Comparison of ENCODE assay signal across 19 cellular contexts in the genomic region with DNA sequence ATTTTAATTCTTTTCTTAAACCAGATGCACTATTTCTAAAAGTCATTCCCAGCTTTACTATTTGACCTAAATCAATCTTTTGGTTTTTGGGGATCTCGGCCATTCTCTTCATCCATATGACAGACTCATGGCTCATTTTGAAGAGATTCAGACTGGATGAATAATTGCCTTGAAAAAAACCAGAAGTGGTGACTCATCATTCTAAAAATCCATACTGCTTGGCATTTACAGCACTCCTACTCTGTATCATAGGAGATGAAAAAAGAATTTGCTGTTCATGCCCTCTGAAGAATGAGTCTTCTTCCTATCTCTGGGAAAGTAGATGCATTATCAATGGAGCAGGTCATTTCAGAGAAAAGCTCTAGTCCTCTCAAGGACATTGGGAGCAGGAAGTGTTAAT.
A peak's percentile ranks its signal among the peaks of the same experiment; 100 is the strongest.
DNase-seq lines count a peak whose midpoint lies in the region; ATAC-seq, FAIRE-seq and TF ChIP-seq lines count a peak whose summit lies in the region.
"Had no signal": no experiment of that assay in that cellular context is flagged by ENCODE, and none has a peak within 500 bp of the region (broad histone marks: within the 10 kb centered on the region; RNA-seq: fewer than 3 reads in every experiment).

No MANE protein-coding gene starts in this region.

- no peak overlapping the region for H3K4me2 ChIP-seq in osteoblast (ENCODE audit: insufficient read depth, low read length)

- no peaks in the 10 kb centered on the region for H4K20me1 ChIP-seq in osteoblast (ENCODE audit: insufficient read depth, low read length)

- H3K27ac Mint-ChIP-seq in activated T-cell treated with anti-CD3 and anti-CD28 coated beads, Interleukin-2, amount 50 U/mL, for 72 hours, result no peak overlapping the region
- H3K27ac Mint-ChIP-seq in T-cell, result no peak overlapping the region
- H3K27ac Mint-ChIP-seq: CD4-positive, CD25-positive, alpha-beta regulatory T cell; naive thymus-derived CD4-positive, alpha-beta T cell; stimulated activated effector memory CD8-positive, alpha-beta T cell treated with anti-CD3 and anti-CD28 coated beads, Interleukin-12 subunit alpha, Interleukin-12 subunit beta, amount 100 ng/mL, for 72 hours had no signal

- peaks cover 3% of the 10 kb centered on the region for H3K4me1 ChIP-seq in osteoblast (ENCODE audit: insufficient read depth, low read length)
- H3K4me1 ChIP-seq: left ventricle myocardium inferior, uterus had no signal

- no peak for TF ChIP-seq CTCF in bronchial epithelial cell (IDR thresholded peaks at IDR 0.05; ENCODE audit: insufficient read depth, low read length, severe bottlenecking)
- TF ChIP-seq CTCF in osteoblast (IDR thresholded peaks at IDR 0.05; ENCODE audit: extremely low read depth, low read depth, low read length), result no peak

- H3K36me3 Mint-ChIP-seq in activated T-cell treated with anti-CD3 and anti-CD28 coated beads, Interleukin-2, amount 50 U/mL, for 72 hours (ENCODE audit: insufficient read depth in 2 of 2), result no peaks in the 10 kb centered on the region
- H3K36me3 Mint-ChIP-seq in T-cell, result no peaks in the 10 kb centered on the region
- H3K36me3 Mint-ChIP-seq: CD4-positive, CD25-positive, alpha-beta regulatory T cell; naive thymus-derived CD4-positive, alpha-beta T cell; stimulated activated effector memory CD8-positive, alpha-beta T cell treated with anti-CD3 and anti-CD28 coated beads, Interleukin-12 subunit alpha, Interleukin-12 subunit beta, amount 100 ng/mL, for 72 hours had no signal

- POLR2A ChIA-PET in T-cell (lab: Charles Lee), result no interaction called here

- H3K27me3 Mint-ChIP-seq in activated T-cell treated with anti-CD3 and anti-CD28 coated beads, Interleukin-2, amount 50 U/mL, for 72 hours (ENCODE audit: low read depth), result peaks cover 6% of the 10 kb centered on the region
- peaks cover 0 to 13% of the 10 kb centered on the region in 2 donors for H3K27me3 Mint-ChIP-seq in T-cell

- no peak for ATAC-seq in activated T-cell treated with anti-CD3 and anti-CD28 coated beads, Interleukin-2, amount 50 U/mL, for 72 hours (replicated peaks in 1 of 2)
- ATAC-seq in GM21526 (IDR thresholded peaks at IDR 0.05; ENCODE audit: low FRiP score, unreplicated experiment), result no peak
- ATAC-seq in T-cell (replicated peaks in 1 of 4), result no peak
- ATAC-seq: naive thymus-derived CD4-positive, alpha-beta T cell; sciatic nerve; stimulated activated effector memory CD8-positive, alpha-beta T cell treated with anti-CD3 and anti-CD28 coated beads, Interleukin-12 subunit alpha, Interleukin-12 subunit beta, amount 100 ng/mL, for 72 hours had no signal

- H3K4me3 Mint-ChIP-seq in activated T-cell treated with anti-CD3 and anti-CD28 coated beads, Interleukin-2, amount 50 U/mL, for 72 hours, result no peak overlapping the region
- H3K4me3 Mint-ChIP-seq in T-cell, result no peak overlapping the region
- H3K4me3 Mint-ChIP-seq: CD4-positive, CD25-positive, alpha-beta regulatory T cell; naive thymus-derived CD4-positive, alpha-beta T cell; stimulated activated effector memory CD8-positive, alpha-beta T cell treated with anti-CD3 and anti-CD28 coated beads, Interleukin-12 subunit alpha, Interleukin-12 subunit beta, amount 100 ng/mL, for 72 hours had no signal

- no peak for FAIRE-seq in bronchial epithelial cell (lab: Jason Lieb, UNC)
- FAIRE-seq: endometrium had no signal

- H3K4me1 Mint-ChIP-seq in activated T-cell treated with anti-CD3 and anti-CD28 coated beads, Interleukin-2, amount 50 U/mL, for 72 hours (ENCODE audit: low read depth), result no peaks in the 10 kb centered on the region
- no peaks in the 10 kb centered on the region for H3K4me1 Mint-ChIP-seq in T-cell
- H3K4me1 Mint-ChIP-seq: CD4-positive, CD25-positive, alpha-beta regulatory T cell; stimulated activated effector memory CD8-positive, alpha-beta T cell treated with anti-CD3 and anti-CD28 coated beads, Interleukin-12 subunit alpha, Interleukin-12 subunit beta, amount 100 ng/mL, for 72 hours had no signal

- DNase-seq in GM03348 (ENCODE audit: low spot score) (peak; percentile 3), OCI-M1 (lab: John Stamatoyannopoulos, UW) (peak; percentile 1), bronchial epithelial cell (ENCODE audit: low read depth) (peak; percentile 70), osteoblast (ENCODE audit: insufficient read length, low spot score, missing footprints) (peak; percentile 48), T-cell (no peak)
- no peak for DNase-seq in activated T-cell treated with anti-CD3 and anti-CD28 coated beads, Interleukin-2, amount 50 U/mL, for 72 hours
- DNase-seq: activated CD4-positive, alpha-beta T cell treated with anti-CD3 and anti-CD28 coated beads, Interleukin-2, amount 50 U/mL, for 48 hours; CD4-positive, CD25-positive, alpha-beta regulatory T cell; hippocampal formation; left ventricle myocardium inferior; naive thymus-derived CD4-positive, alpha-beta T cell; NCI-H187 treated with DMSO at 0.1 percent for 48 hours; SHP77 treated with DMSO at 0.1 percent for 48 hours; stimulated activated CD4-positive, alpha-beta T cell treated with anti-CD3 and anti-CD28 coated beads, Interleukin-4, amount 100 ng/mL, for 4 hours; uterus had no signal

- H2AFZ ChIP-seq in osteoblast (ENCODE audit: low read length), result no peak overlapping the region

- H3K9me3 ChIP-seq in osteoblast (ENCODE audit: low read depth, low read length), result no peaks in the 10 kb centered on the region
- H3K9me3 ChIP-seq: left ventricle myocardium inferior, uterus had no signal

- H3K9me3 Mint-ChIP-seq in activated T-cell treated with anti-CD3 and anti-CD28 coated beads, Interleukin-2, amount 50 U/mL, for 72 hours, result no peaks in the 10 kb centered on the region
- no peaks in the 10 kb centered on the region for H3K9me3 Mint-ChIP-seq in T-cell
- H3K9me3 Mint-ChIP-seq: stimulated activated effector memory CD8-positive, alpha-beta T cell treated with anti-CD3 and anti-CD28 coated beads, Interleukin-12 subunit alpha, Interleukin-12 subunit beta, amount 100 ng/mL, for 72 hours had no signal

- CTCF ChIA-PET in T-cell (lab: Charles Lee), result no interaction called here

- H3K27me3 ChIP-seq in bronchial epithelial cell (ENCODE audit: control insufficient read depth, insufficient read depth, low read length) (no peaks in the 10 kb centered on the region), osteoblast (ENCODE audit: insufficient read depth, low read length) (no peaks in the 10 kb centered on the region)
- H3K27me3 ChIP-seq: uterus had no signal

- no peaks in the 10 kb centered on the region for H3K79me2 ChIP-seq in osteoblast (ENCODE audit: insufficient read depth, low read length)

- no peaks in the 10 kb centered on the region for H3K36me3 ChIP-seq in bronchial epithelial cell (ENCODE audit: control insufficient read depth, insufficient read depth, low read length)
- no peaks in the 10 kb centered on the region for H3K36me3 ChIP-seq in osteoblast (ENCODE audit: insufficient read depth, low read length)
- H3K36me3 ChIP-seq: left ventricle myocardium inferior, uterus had no signal

- peak overlapping the region; percentile 15 for H3K27ac ChIP-seq in osteoblast (ENCODE audit: low read depth, low read length)
- H3K27ac ChIP-seq: left ventricle myocardium inferior, uterus had no signal

- no peak overlapping the region for H3K4me3 ChIP-seq in bronchial epithelial cell (ENCODE audit: low read depth, low read length)
- no peak overlapping the region for H3K4me3 ChIP-seq in osteoblast (ENCODE audit: insufficient read depth, low read length)
- H3K4me3 ChIP-seq: left ventricle myocardium inferior, uterus had no signal

Comparison
In these comparisons a context has a peak if more than half of its experiments do, and no peak if none do; other contexts are left out.
1. DNase-seq: peak in GM03348 (single experiment), OCI-M1 (single experiment), bronchial epithelial cell (single experiment) and osteoblast (single experiment); none in activated T-cell treated with anti-CD3 and anti-CD28 coated beads, Interleukin-2, amount 50 U/mL, for 72 hours (0 of 2) and T-cell (0 of 34).